ENCODE assay signal across 8 cellular contexts in the genomic region with DNA sequence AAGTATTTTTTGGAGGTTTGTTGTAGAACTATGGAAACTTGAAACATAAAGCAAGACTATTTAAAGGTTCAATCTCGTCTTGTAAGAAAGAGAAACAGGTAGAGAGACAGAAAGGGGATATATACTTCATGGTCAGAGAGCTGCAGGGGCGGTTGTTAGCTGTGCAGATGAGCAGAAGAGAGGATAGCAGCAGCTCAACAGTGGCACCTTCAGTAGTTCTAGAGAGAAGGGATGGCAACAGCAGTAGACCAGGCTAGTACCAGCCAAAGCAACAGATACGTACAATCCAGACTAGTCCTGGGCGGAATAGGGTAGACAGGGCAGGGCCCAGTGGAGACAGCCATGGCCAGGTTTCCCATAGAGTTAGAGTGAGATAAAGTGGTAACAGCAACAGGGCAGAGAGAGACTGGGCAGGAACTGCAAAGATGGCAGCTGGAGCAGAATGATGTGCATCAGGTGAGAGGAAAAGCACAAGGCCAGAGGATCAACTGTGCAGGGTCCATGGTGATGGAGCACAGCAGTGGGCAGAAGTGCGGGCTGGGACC.
DNase-seq lines count a peak whose midpoint lies in the region; ATAC-seq and TF ChIP-seq lines count a peak whose summit lies in the region.

No MANE protein-coding gene starts in this region.

- CTCF ChIA-PET in T-cell (lab: Charles Lee): interaction anchor here (0.6 to 3.0 kb wide), 13 partner anchors 10 to 1075 kb away, joined by 3 to 12 read pairs (median 3); no protein-coding TSS in a partner anchor

- H3K4me3 Mint-ChIP-seq in T-cell (peak overlapping the region; percentile 48 to 78 (median 70)), progenitor cell of endocrine pancreas (ENCODE audit: low read depth) (no peak overlapping the region)

- H3K4me1 ChIP-seq in tibial artery: no peaks in the 10 kb centered on the region

- H3K36me3 ChIP-seq in tibial artery: no peaks in the 10 kb centered on the region

- intact Hi-C loops in tibial artery (cut with DNase I; ENCODE audit: low total_unique reads): no loop called here

- H3K27ac ChIP-seq in cingulate gyrus (ENCODE audit: low read depth, low read length) (peak overlapping the region; percentile 31), tibial artery (no peak overlapping the region)

- DNase-seq in ELR (ENCODE audit: low read depth) (peak; percentile 94), HT-29 (ENCODE audit: low spot score) (peak; percentile 70), T-cell (peak in 32 of 34 experiments; percentile 15 to 67 (median 42)), progenitor cell of endocrine pancreas (ENCODE audit: low spot score, unreplicated experiment) (no peak), medulla oblongata (ENCODE audit: extremely low spot score) (no peak), tibial artery (no peak)

- H3K9me3 ChIP-seq in tibial artery: no peaks in the 10 kb centered on the region

- H3K27ac Mint-ChIP-seq in T-cell (peak overlapping the region; percentile 87 to 93), progenitor cell of endocrine pancreas (peak overlapping the region; percentile 88)

- POLR2A ChIA-PET in T-cell (lab: Charles Lee): interaction anchor here (0.5 to 2.6 kb wide), 18 partner anchors 11 to 912 kb away, joined by 3 to 19 read pairs (median 4); a partner anchor contains a TSS

- H3K36me3 Mint-ChIP-seq in T-cell (no peaks in the 10 kb centered on the region), progenitor cell of endocrine pancreas (ENCODE audit: insufficient read depth) (no peaks in the 10 kb centered on the region)

- TF ChIP-seq CTCF in progenitor cell of endocrine pancreas (IDR thresholded peaks at IDR 0.05; ENCODE audit: unreplicated experiment) (no peak), tibial artery (IDR thresholded peaks at IDR 0.05) (no peak)

- H3K4me1 Mint-ChIP-seq in T-cell (peaks cover 22 to 27% (median 23%) of the 10 kb centered on the region in 3 donors), progenitor cell of endocrine pancreas (ENCODE audit: low read depth) (peaks cover 1% of the 10 kb centered on the region)

- H3K27me3 Mint-ChIP-seq in T-cell (peaks cover 21% of the 10 kb centered on the region in 2 donors), progenitor cell of endocrine pancreas (peaks cover 14% of the 10 kb centered on the region)

- no peaks in the 10 kb centered on the region for H3K9me3 Mint-ChIP-seq in T-cell
- peaks cover 5% of the 10 kb centered on the region for H3K9me3 Mint-ChIP-seq in progenitor cell of endocrine pancreas (ENCODE audit: low read depth)

- no peak overlapping the region for H3K4me3 ChIP-seq in tibial artery

- peaks cover 0 to 46% of the 10 kb centered on the region in 2 donors for H3K27me3 ChIP-seq in tibial artery

- ATAC-seq in GM21528 (IDR thresholded peaks at IDR 0.05; ENCODE audit: low FRiP score, unreplicated experiment) (peak; percentile 80), T-cell (replicated peaks in 1 of 4) (peak; percentile 65 to 82 (median 68))

Comparison
In these comparisons a context has a peak if more than half of its experiments do, and no peak if none do; other contexts are left out.
1. DNase-seq: peak in ELR (single experiment), HT-29 (single experiment) and T-cell (32 of 34); none in progenitor cell of endocrine pancreas (single experiment), medulla oblongata (single experiment) and tibial artery (0 of 2).